In the genomic region with DNA sequence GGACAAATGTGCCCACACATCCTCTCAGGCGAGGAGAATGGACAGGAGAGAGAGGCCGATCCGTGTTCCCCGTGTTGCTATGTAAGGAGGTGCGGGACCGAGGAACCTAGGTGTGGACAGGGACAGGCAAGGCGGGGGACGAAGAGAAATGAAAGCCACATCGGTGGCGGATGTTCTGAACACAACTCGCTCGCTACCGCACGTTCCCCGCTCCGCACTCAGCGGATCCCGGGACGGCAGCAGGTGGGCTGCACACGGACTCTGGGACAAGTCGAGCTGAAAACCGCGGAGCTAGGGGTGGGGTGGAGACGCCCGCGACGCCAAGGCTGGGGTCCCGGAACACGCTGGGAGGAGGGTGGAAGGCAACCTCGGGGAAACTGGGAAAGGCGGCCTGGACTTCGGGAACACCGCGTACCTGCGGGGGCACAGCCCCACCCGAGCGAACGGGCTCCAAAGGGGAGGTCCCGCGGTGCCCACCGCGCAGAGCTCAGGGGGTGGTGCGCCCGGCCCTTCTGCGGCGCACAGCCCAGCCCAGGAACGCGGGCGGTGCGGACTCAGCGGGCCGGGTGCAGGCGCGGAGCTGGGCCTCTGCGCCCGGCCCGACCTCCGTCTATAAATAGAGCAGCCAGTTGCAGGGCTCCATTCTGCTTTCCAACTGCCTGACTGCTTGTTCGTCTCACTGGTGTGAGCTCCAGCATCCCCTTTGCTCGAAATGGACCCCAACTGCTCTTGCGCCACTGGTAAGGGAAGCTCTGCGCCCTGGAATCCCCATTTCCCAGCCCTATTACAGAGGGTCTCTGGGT, we compare ENCODE assay signal across 1 cellular context.
TF ChIP-seq lines count a peak whose summit lies in the region.

Gene MT1E (plus strand): TSS at position 642 of the 803 bp plus-strand sequence. CDS start 71 bp downstream, at position 713.

TF ChIP-seq in GM12878, 131 proteins besides CTCF, POLR2A, EP300 and RAD21 (continued from another document and continues in another):
- TF ChIP-seq ZNF687 (IDR thresholded peaks at IDR 0.05) = 0 out of 2 replicates have a peak, but pooled peaks have one; percentile 21
- TF ChIP-seq NFIC (IDR thresholded peaks at IDR 0.05; ENCODE audit: low read depth, low read length) = no peak
- peak; percentile 87 for TF ChIP-seq POLR2AphosphoS5 (IDR thresholded peaks at IDR 0.05; ENCODE audit: low read length)
- no peak for TF ChIP-seq MTA2 (IDR thresholded peaks at IDR 0.05; ENCODE audit: low read depth)
- TF ChIP-seq BMI1 (IDR thresholded peaks at IDR 0.05; ENCODE audit: borderline replicate concordance) = no peak
- TF ChIP-seq, protein P1, sequence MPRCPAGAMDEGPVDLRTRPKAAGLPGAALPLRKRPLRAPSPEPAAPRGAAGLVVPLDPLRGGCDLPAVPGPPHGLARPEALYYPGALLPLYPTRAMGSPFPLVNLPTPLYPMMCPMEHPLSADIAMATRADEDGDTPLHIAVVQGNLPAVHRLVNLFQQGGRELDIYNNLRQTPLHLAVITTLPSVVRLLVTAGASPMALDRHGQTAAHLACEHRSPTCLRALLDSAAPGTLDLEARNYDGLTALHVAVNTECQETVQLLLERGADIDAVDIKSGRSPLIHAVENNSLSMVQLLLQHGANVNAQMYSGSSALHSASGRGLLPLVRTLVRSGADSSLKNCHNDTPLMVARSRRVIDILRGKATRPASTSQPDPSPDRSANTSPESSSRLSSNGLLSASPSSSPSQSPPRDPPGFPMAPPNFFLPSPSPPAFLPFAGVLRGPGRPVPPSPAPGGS (IDR thresholded peaks at IDR 0.05; ENCODE audit: borderline replicate concordance, insufficient read depth, low read depth, low read length, poor library complexity, severe bottlenecking) = no peak
- TF ChIP-seq, protein P2, sequence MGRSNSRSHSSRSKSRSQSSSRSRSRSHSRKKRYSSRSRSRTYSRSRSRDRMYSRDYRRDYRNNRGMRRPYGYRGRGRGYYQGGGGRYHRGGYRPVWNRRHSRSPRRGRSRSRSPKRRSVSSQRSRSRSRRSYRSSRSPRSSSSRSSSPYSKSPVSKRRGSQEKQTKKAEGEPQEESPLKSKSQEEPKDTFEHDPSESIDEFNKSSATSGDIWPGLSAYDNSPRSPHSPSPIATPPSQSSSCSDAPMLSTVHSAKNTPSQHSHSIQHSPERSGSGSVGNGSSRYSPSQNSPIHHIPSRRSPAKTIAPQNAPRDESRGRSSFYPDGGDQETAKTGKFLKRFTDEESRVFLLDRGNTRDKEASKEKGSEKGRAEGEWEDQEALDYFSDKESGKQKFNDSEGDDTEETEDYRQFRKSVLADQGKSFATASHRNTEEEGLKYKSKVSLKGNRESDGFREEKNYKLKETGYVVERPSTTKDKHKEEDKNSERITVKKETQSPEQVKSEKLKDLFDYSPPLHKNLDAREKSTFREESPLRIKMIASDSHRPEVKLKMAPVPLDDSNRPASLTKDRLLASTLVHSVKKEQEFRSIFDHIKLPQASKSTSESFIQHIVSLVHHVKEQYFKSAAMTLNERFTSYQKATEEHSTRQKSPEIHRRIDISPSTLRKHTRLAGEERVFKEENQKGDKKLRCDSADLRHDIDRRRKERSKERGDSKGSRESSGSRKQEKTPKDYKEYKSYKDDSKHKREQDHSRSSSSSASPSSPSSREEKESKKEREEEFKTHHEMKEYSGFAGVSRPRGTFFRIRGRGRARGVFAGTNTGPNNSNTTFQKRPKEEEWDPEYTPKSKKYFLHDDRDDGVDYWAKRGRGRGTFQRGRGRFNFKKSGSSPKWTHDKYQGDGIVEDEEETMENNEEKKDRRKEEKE (IDR thresholded peaks at IDR 0.05) = no peak
- no peak for TF ChIP-seq HCFC1 (IDR thresholded peaks at IDR 0.05; ENCODE audit: low read length)
- no peak for TF ChIP-seq SKIL (IDR thresholded peaks at IDR 0.05; ENCODE audit: low read depth, poor library complexity, severe bottlenecking)
- TF ChIP-seq EZH2 (IDR thresholded peaks at IDR 0.05; ENCODE audit: borderline replicate concordance, control insufficient read depth, low read depth, low read length) = no peak
- no peak for TF ChIP-seq PAX8 (IDR thresholded peaks at IDR 0.05)
- TF ChIP-seq NR2C2 (IDR thresholded peaks at IDR 0.05; ENCODE audit: borderline replicate concordance, control insufficient read depth, insufficient read length, low read depth) = no peak
- no peak for TF ChIP-seq SREBF2 (IDR thresholded peaks at IDR 0.05; ENCODE audit: low read length)
- TF ChIP-seq RCOR1 (conservative IDR thresholded peaks at IDR 0.05; ENCODE audit: low read depth, low read length) = no peak
- no peak for TF ChIP-seq SPI1 (IDR thresholded peaks at IDR 0.05; ENCODE audit: borderline replicate concordance, insufficient read depth, low read depth, low read length)
- no peak for TF ChIP-seq RELB (IDR thresholded peaks at IDR 0.05; ENCODE audit: low read depth)
- TF ChIP-seq, protein P3, sequence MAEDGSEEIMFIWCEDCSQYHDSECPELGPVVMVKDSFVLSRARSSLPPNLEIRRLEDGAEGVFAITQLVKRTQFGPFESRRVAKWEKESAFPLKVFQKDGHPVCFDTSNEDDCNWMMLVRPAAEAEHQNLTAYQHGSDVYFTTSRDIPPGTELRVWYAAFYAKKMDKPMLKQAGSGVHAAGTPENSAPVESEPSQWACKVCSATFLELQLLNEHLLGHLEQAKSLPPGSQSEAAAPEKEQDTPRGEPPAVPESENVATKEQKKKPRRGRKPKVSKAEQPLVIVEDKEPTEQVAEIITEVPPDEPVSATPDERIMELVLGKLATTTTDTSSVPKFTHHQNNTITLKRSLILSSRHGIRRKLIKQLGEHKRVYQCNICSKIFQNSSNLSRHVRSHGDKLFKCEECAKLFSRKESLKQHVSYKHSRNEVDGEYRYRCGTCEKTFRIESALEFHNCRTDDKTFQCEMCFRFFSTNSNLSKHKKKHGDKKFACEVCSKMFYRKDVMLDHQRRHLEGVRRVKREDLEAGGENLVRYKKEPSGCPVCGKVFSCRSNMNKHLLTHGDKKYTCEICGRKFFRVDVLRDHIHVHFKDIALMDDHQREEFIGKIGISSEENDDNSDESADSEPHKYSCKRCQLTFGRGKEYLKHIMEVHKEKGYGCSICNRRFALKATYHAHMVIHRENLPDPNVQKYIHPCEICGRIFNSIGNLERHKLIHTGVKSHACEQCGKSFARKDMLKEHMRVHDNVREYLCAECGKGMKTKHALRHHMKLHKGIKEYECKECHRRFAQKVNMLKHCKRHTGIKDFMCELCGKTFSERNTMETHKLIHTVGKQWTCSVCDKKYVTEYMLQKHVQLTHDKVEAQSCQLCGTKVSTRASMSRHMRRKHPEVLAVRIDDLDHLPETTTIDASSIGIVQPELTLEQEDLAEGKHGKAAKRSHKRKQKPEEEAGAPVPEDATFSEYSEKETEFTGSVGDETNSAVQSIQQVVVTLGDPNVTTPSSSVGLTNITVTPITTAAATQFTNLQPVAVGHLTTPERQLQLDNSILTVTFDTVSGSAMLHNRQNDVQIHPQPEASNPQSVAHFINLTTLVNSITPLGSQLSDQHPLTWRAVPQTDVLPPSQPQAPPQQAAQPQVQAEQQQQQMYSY (CRISPR knock-in tag; IDR thresholded peaks at IDR 0.05) = no peak
- TF ChIP-seq TBL1XR1 (IDR thresholded peaks at IDR 0.05; ENCODE audit: low read depth, low read length) = no peak
- no peak for TF ChIP-seq YY1 (IDR thresholded peaks at IDR 0.05; ENCODE audit: low read depth, low read length)
- TF ChIP-seq, protein P4, sequence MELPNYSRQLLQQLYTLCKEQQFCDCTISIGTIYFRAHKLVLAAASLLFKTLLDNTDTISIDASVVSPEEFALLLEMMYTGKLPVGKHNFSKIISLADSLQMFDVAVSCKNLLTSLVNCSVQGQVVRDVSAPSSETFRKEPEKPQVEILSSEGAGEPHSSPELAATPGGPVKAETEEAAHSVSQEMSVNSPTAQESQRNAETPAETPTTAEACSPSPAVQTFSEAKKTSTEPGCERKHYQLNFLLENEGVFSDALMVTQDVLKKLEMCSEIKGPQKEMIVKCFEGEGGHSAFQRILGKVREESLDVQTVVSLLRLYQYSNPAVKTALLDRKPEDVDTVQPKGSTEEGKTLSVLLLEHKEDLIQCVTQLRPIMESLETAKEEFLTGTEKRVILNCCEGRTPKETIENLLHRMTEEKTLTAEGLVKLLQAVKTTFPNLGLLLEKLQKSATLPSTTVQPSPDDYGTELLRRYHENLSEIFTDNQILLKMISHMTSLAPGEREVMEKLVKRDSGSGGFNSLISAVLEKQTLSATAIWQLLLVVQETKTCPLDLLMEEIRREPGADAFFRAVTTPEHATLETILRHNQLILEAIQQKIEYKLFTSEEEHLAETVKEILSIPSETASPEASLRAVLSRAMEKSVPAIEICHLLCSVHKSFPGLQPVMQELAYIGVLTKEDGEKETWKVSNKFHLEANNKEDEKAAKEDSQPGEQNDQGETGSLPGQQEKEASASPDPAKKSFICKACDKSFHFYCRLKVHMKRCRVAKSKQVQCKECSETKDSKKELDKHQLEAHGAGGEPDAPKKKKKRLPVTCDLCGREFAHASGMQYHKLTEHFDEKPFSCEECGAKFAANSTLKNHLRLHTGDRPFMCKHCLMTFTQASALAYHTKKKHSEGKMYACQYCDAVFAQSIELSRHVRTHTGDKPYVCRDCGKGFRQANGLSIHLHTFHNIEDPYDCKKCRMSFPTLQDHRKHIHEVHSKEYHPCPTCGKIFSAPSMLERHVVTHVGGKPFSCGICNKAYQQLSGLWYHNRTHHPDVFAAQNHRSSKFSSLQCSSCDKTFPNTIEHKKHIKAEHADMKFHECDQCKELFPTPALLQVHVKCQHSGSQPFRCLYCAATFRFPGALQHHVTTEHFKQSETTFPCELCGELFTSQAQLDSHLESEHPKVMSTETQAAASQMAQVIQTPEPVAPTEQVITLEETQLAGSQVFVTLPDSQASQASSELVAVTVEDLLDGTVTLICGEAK (IDR thresholded peaks at IDR 0.05; ENCODE audit: borderline replicate concordance) = no peak
- 0 out of 2 replicates have a peak, but pooled peaks have one; percentile 56 for TF ChIP-seq GATAD2B (conservative IDR thresholded peaks at IDR 0.05; ENCODE audit: low read depth)
- no peak for TF ChIP-seq CBX5 (IDR thresholded peaks at IDR 0.05; ENCODE audit: low read depth)
- TF ChIP-seq IKZF1 (conservative IDR thresholded peaks at IDR 0.05) = peak; percentile 58; the same call in 1 of the 2 replicates
- no peak for TF ChIP-seq CBX3 (IDR thresholded peaks at IDR 0.05; ENCODE audit: borderline replicate concordance, low read depth)
